1 cellular context compared by ENCODE assay signal in genomic region chr1:20602851-20603450, GRCh38.
TF ChIP-seq lines count a peak whose summit lies in the region.

No MANE protein-coding gene starts in this region.

TF ChIP-seq in K562, 482 proteins besides CTCF, POLR2A, EP300 and RAD21:
- TF ChIP-seq ZNF197 (CRISPR knock-in tag; IDR thresholded peaks at IDR 0.05; ENCODE audit: low read depth) (no peak), IRF9 (tag; IDR thresholded peaks at IDR 0.05) (no peak), ZFP91 (CRISPR knock-in tag; IDR thresholded peaks at IDR 0.05) (no peak), TAF7 (tag; IDR thresholded peaks at IDR 0.05) (no peak), SMAD4 (CRISPR knock-in tag; conservative IDR thresholded peaks at IDR 0.05) (no peak), ZNF124 (CRISPR knock-in tag; IDR thresholded peaks at IDR 0.05) (no peak)
